ENCODE assay signal across 12 cellular contexts in the genomic region with DNA sequence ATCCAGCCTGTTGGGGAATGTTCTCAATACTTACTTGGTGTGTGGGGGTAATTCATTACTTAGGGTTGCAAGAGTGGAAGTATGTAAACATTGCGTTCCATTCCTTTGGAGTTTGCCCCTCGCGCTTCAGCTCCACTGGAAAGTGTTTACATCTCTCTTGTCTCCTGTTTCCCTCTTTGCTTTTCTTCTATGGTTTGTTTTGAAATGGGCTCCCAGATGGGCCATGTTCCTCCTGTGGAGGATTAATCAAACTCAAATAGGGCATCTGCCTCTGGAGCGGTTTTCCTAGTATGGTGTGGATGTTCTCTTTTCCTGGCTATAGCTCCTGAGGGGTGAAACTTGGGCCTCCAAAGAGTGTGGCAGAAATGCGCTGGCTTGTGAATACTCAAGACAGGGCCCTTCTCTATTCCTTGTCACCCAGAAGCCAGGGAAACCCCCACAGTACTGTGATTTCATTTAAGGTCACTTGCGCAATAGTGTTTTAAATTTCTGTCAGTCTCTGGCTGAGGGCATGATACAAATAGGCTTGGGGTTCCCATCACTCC. TPM values are rescaled to one million over a fixed set of nuclear protein-coding genes. Genes with fewer than 3 reads are reported as not detected.
DNase-seq lines count a peak whose midpoint lies in the region; ATAC-seq, FAIRE-seq and TF ChIP-seq lines count a peak whose summit lies in the region.
"Had no signal": no experiment of that assay in that cellular context is flagged by ENCODE, and none has a peak within 500 bp of the region (broad histone marks: within the 10 kb centered on the region; RNA-seq: fewer than 3 reads in every experiment).

No MANE protein-coding gene starts in this region.

- H3K27me3 ChIP-seq in Caco-2 (replicated peaks; ENCODE audit: control insufficient read depth, insufficient read depth, low read length) = no peaks in the 10 kb centered on the region
- H3K27me3 ChIP-seq in fibroblast of lung (ENCODE audit: control insufficient read depth, insufficient read depth, low read length) = no peaks in the 10 kb centered on the region
- no peaks in the 10 kb centered on the region for H3K27me3 ChIP-seq in MM.1S (replicated peaks; ENCODE audit: insufficient read depth, low read length)
- H3K27me3 ChIP-seq: right atrium auricular region had no signal

- ATAC-seq in sciatic nerve (peak; percentile 67), GM18498 (IDR thresholded peaks at IDR 0.05; ENCODE audit: unreplicated experiment) (no peak)

- H3K4me3 ChIP-seq in Caco-2 (ENCODE audit: low read depth, low read length) = no peak overlapping the region
- no peak overlapping the region for H3K4me3 ChIP-seq in fibroblast of lung (replicated peaks in 1 of 4; ENCODE audit: control extremely low read depth in 1 of 4, insufficient read depth in 1 of 4, low read depth in 3 of 4, low read length in 4 of 4)
- H3K4me3 ChIP-seq in MM.1S (ENCODE audit: low read length) = no peak overlapping the region
- H3K4me3 ChIP-seq: right atrium auricular region had no signal

- no peaks in the 10 kb centered on the region for H3K36me3 ChIP-seq in Caco-2 (ENCODE audit: control insufficient read depth, insufficient read depth, low read length)
- peaks cover 17% of the 10 kb centered on the region for H3K36me3 ChIP-seq in fibroblast of lung (ENCODE audit: control insufficient read depth, insufficient read depth, low read length)
- H3K36me3 ChIP-seq in MM.1S (replicated peaks; ENCODE audit: insufficient read depth, low read length) = peaks cover 26% of the 10 kb centered on the region

- POLR2A ChIA-PET in Caco-2 (lab: Charles Lee) = interaction anchor here (1.8 kb wide), 1 partner anchor 18 kb away, joined by 6 read pairs; no protein-coding TSS in a partner anchor

- H3K9ac ChIP-seq in fibroblast of lung (ENCODE audit: insufficient read depth, low read length) (no peak overlapping the region), MM.1S (ENCODE audit: low read length) (no peak overlapping the region)

- no peaks in the 10 kb centered on the region for H3F3A ChIP-seq in MM.1S (ENCODE audit: insufficient read depth, low read length)

- CTCF ChIA-PET in Caco-2 (lab: Charles Lee) = no interaction called here

- H3K27me3 Mint-ChIP-seq in Caco-2 (ENCODE audit: insufficient read depth, unreplicated experiment) = no peaks in the 10 kb centered on the region
- H3K27me3 Mint-ChIP-seq: activated B cell treated with CpG ODN at 0.5 μM for 24 hours had no signal

- H2AFZ ChIP-seq in fibroblast of lung (ENCODE audit: low read length) = no peak overlapping the region
- H2AFZ ChIP-seq in MM.1S (ENCODE audit: low read length) = no peak overlapping the region

- intact Hi-C loops in Caco-2 (cut with micrococcal nuclease; ENCODE audit: unreplicated experiment) = loop anchor here (1.0 to 5.0 kb wide), 2 partner anchors 18 to 39 kb away; no protein-coding TSS in a partner anchor
- intact Hi-C loops in sciatic nerve (cut with DNase I) = no loop called here

- H3K9me3 ChIP-seq in Caco-2 (no peaks in the 10 kb centered on the region), fibroblast of lung (ENCODE audit: control insufficient read depth, insufficient read depth, low read depth, low read length) (no peaks in the 10 kb centered on the region), MM.1S (replicated peaks; ENCODE audit: insufficient read depth, low read length) (no peaks in the 10 kb centered on the region)
- H3K9me3 ChIP-seq: right atrium auricular region had no signal

- H3K9me2 ChIP-seq in MM.1S (replicated peaks; ENCODE audit: insufficient read depth, low read length) = no peaks in the 10 kb centered on the region

- DNase-seq in Caco-2 (peak; percentile 47 to 60), MV-4-11 (lab: John Stamatoyannopoulos, UW) (peak; percentile 67), fibroblast of lung (ENCODE audit: low read depth in 2 of 2) (peak; percentile 46 to 94), sciatic nerve (ENCODE audit: low spot score) (no peak), urothelium cell line (ENCODE audit: low spot score) (no peak), MM.1S (no peak)
- DNase-seq: activated B cell treated with CpG ODN at 0.5 μM for 24 hours, activated gamma-delta T cell treated with Interleukin-2 at 50 U/mL for 16 hours, NCI-H2107 had no signal

- peaks cover 14% of the 10 kb centered on the region for H3K4me1 Mint-ChIP-seq in Caco-2 (ENCODE audit: low read depth, unreplicated experiment)

- H3K4me2 ChIP-seq in fibroblast of lung (ENCODE audit: extremely low read depth, insufficient read depth, low read length) = no peak overlapping the region
- no peak overlapping the region for H3K4me2 ChIP-seq in MM.1S (ENCODE audit: low read depth, low read length)

- peaks cover 2% of the 10 kb centered on the region for H3K36me3 Mint-ChIP-seq in Caco-2 (ENCODE audit: insufficient read depth, unreplicated experiment)

- peak overlapping the region; percentile 13 for H3K27ac ChIP-seq in fibroblast of lung (ENCODE audit: insufficient read depth, low read length)
- no peak overlapping the region for H3K27ac ChIP-seq in MM.1S (ENCODE audit: low read length)
- H3K27ac ChIP-seq: right atrium auricular region had no signal

- peaks cover 38% of the 10 kb centered on the region for H3K4me1 ChIP-seq in Caco-2
- H3K4me1 ChIP-seq in fibroblast of lung (ENCODE audit: control insufficient read depth, extremely low read depth, insufficient read depth, low read length) = peaks cover 30% of the 10 kb centered on the region
- peaks cover 17% of the 10 kb centered on the region for H3K4me1 ChIP-seq in MM.1S (ENCODE audit: low read length)

- no peaks in the 10 kb centered on the region for H3K9me3 Mint-ChIP-seq in Caco-2 (ENCODE audit: unreplicated experiment)
- H3K9me3 Mint-ChIP-seq: activated B cell treated with CpG ODN at 0.5 μM for 24 hours had no signal

- no peak overlapping the region for H3K4me3 Mint-ChIP-seq in Caco-2 (ENCODE audit: unreplicated experiment)
- H3K4me3 Mint-ChIP-seq: activated B cell treated with CpG ODN at 0.5 μM for 24 hours had no signal

- TF ChIP-seq CTCF in Caco-2 (IDR thresholded peaks at IDR 0.05; ENCODE audit: insufficient read depth in 1 of 2, low read depth in 1 of 2, low read length in 1 of 2, severe bottlenecking in 1 of 2, unreplicated experiment in 1 of 2) (no peak), fibroblast of lung (conservative IDR thresholded peaks at IDR 0.05 in 1 of 2, IDR thresholded peaks at IDR 0.05 in 1 of 2; ENCODE audit: low read depth in 1 of 2, low read length in 2 of 2) (no peak), MM.1S (IDR thresholded peaks at IDR 0.05; ENCODE audit: low read length) (no peak)

- peak overlapping the region; percentile 36 for H3K27ac Mint-ChIP-seq in Caco-2 (ENCODE audit: unreplicated experiment)
- H3K27ac Mint-ChIP-seq: activated B cell treated with CpG ODN at 0.5 μM for 24 hours had no signal

- no TSS peak for BruUV-seq in Caco-2 (replicated peaks; lab: Mats Ljungman, UMichigan)

- H3K79me2 ChIP-seq in fibroblast of lung (ENCODE audit: control insufficient read depth, insufficient read depth, low read length) (peaks cover 72% of the 10 kb centered on the region), MM.1S (ENCODE audit: low read length) (peaks cover 92% of the 10 kb centered on the region)

- FAIRE-seq in urothelium cell line (lab: Jason Lieb, UNC) = no peak
- FAIRE-seq: RCC 7860 had no signal

- no peaks in the 10 kb centered on the region for H4K20me1 ChIP-seq in fibroblast of lung (ENCODE audit: control insufficient read depth, extremely low read depth, insufficient read depth, low read length)
- H4K20me1 ChIP-seq in MM.1S (ENCODE audit: insufficient read depth, low read length) = no peaks in the 10 kb centered on the region

RNA-seq across cellular contexts. Expression of gene CD44, which starts 51.9 kb away (rescaled TPM):
- 50.4 and 61.4 TPM in 2 replicates for total RNA-seq in Caco-2 (2022)
- total RNA-seq in fibroblast of lung = 446 and 660 TPM in 2 replicates
- polyA plus RNA-seq in fibroblast of lung = 980 and 2,078 TPM in 2 replicates
- 599 and 1,130 TPM in 2 replicates for polyA plus RNA-seq in fibroblast of lung (2012)
- 898 and 1,775 TPM in 2 replicates for polyA minus RNA-seq in fibroblast of lung (ENCODE audit: low replicate concordance)
- total RNA-seq in sciatic nerve = 188 TPM

Comparison
In these comparisons a context has a peak if more than half of its experiments do, and no peak if none do; other contexts are left out.
1. DNase-seq: peak in Caco-2 (2 of 2), MV-4-11 (single experiment) and fibroblast of lung (2 of 2); none in sciatic nerve (single experiment), urothelium cell line (single experiment) and MM.1S (single experiment).